In genomic region chr6:85418059-85418458, GRCh38 we compare ENCODE assay signal across 17 cellular contexts. TPM values are rescaled to one million over a fixed set of nuclear protein-coding genes. Genes with fewer than 3 reads are reported as not detected.
DNase-seq lines count a peak whose midpoint lies in the region; ATAC-seq, FAIRE-seq and TF ChIP-seq lines count a peak whose summit lies in the region.
"Had no signal": no experiment of that assay in that cellular context is flagged by ENCODE, and none has a peak within 500 bp of the region (broad histone marks: within the 10 kb centered on the region; RNA-seq: fewer than 3 reads in every experiment).

No MANE protein-coding gene starts in this region.

- no peak overlapping the region for H3K4me3 Mint-ChIP-seq in chondrocyte (ENCODE audit: unreplicated experiment)
- H3K4me3 Mint-ChIP-seq in memory B cell: no peak overlapping the region
- no peak overlapping the region for H3K4me3 Mint-ChIP-seq in natural killer cell treated with Interleukin-12 subunit alpha and Interleukin-12 subunit beta and Interleukin-15 and Interleukin-18, amount 100 ng/mL, for 72 hours
- H3K4me3 Mint-ChIP-seq: activated CD4-positive, alpha-beta T cell treated with anti-CD3 and anti-CD28 coated beads for 36 hours; natural killer cell; T-helper 17 cell had no signal

- H3K4me1 Mint-ChIP-seq in chondrocyte (ENCODE audit: low read depth) (peaks cover 55% of the 10 kb centered on the region), memory B cell (peaks cover 35% of the 10 kb centered on the region)
- H3K4me1 Mint-ChIP-seq in natural killer cell treated with Interleukin-12 subunit alpha and Interleukin-12 subunit beta and Interleukin-15 and Interleukin-18, amount 100 ng/mL, for 72 hours (ENCODE audit: low read depth in 2 of 2): peaks cover 0 to 5% of the 10 kb centered on the region in 2 donors

- H3K27me3 Mint-ChIP-seq in chondrocyte (ENCODE audit: low read depth): no peaks in the 10 kb centered on the region
- peaks cover 3% of the 10 kb centered on the region for H3K27me3 Mint-ChIP-seq in memory B cell
- H3K27me3 Mint-ChIP-seq in natural killer cell treated with Interleukin-12 subunit alpha and Interleukin-12 subunit beta and Interleukin-15 and Interleukin-18, amount 100 ng/mL, for 72 hours: peaks cover 17 to 42% of the 10 kb centered on the region in 2 donors
- H3K27me3 Mint-ChIP-seq: activated CD4-positive, alpha-beta T cell treated with anti-CD3 and anti-CD28 coated beads for 36 hours had no signal

- peaks cover 16% of the 10 kb centered on the region; the same call in 2 of the 3 replicates for H3K4me1 ChIP-seq in A549
- H3K4me1 ChIP-seq: right lobe of liver had no signal

- no peak for TF ChIP-seq EP300 in A549 (IDR thresholded peaks at IDR 0.05)

- WGBS in A549 (ENCODE audit: missing lambda C conversion rate): 94% methylated on average over 2 of the region's 2 CpGs

- H3K9me3 Mint-ChIP-seq in chondrocyte (ENCODE audit: low read depth) (no peaks in the 10 kb centered on the region), memory B cell (peaks cover 3% of the 10 kb centered on the region)
- H3K9me3 Mint-ChIP-seq in natural killer cell treated with Interleukin-12 subunit alpha and Interleukin-12 subunit beta and Interleukin-15 and Interleukin-18, amount 100 ng/mL, for 72 hours: no peaks in the 10 kb centered on the region
- H3K9me3 Mint-ChIP-seq: natural killer cell had no signal

- CTCF ChIA-PET in A549 (lab: Yijun Ruan, JAX): no interaction called here

- TF ChIP-seq POLR2A in A549 (IDR thresholded peaks at IDR 0.05; ENCODE audit: low read length): no peak

- H3K9me3 ChIP-seq in A549: no peaks in the 10 kb centered on the region
- H3K9me3 ChIP-seq: right lobe of liver had no signal

- no peak for FAIRE-seq in A549 (lab: Jason Lieb, UNC)
- FAIRE-seq: A204.1 had no signal

- peak overlapping the region; percentile 9 for H3K27ac Mint-ChIP-seq in chondrocyte (ENCODE audit: unreplicated experiment)
- H3K27ac Mint-ChIP-seq in memory B cell: peak overlapping the region; percentile 81
- H3K27ac Mint-ChIP-seq in natural killer cell treated with Interleukin-12 subunit alpha and Interleukin-12 subunit beta and Interleukin-15 and Interleukin-18, amount 100 ng/mL, for 72 hours: no peak overlapping the region
- H3K27ac Mint-ChIP-seq: activated CD4-positive, alpha-beta T cell treated with anti-CD3 and anti-CD28 coated beads for 36 hours; T-helper 17 cell had no signal

- H3K27ac ChIP-seq in A549: peak overlapping the region; percentile 32 to 34; a peak in 2 of 6 replicates
- H3K27ac ChIP-seq: right lobe of liver had no signal

- intact Hi-C loops in left ventricle myocardium superior (cut with micrococcal nuclease): no loop called here

- H3K4me2 ChIP-seq in A549: no peak overlapping the region

- TF ChIP-seq CTCF in A549 (IDR thresholded peaks at IDR 0.05): no peak
- no peak for TF ChIP-seq CTCF in chondrocyte (IDR thresholded peaks at IDR 0.05)

- ATAC-seq in A549: no peak
- no peak for ATAC-seq in memory B cell (ENCODE audit: low read depth)
- no peak for ATAC-seq in natural killer cell treated with Interleukin-12 subunit alpha and Interleukin-12 subunit beta and Interleukin-15 and Interleukin-18, amount 100 ng/mL, for 72 hours
- no peak for ATAC-seq in left ventricle myocardium superior
- ATAC-seq: activated CD4-positive, alpha-beta T cell treated with anti-CD3 and anti-CD28 coated beads for 36 hours; natural killer cell; Panc1; right lobe of liver; T-helper 17 cell had no signal

- DNase-seq in A549 (ENCODE audit: low read depth in 1 of 2, low spot score in 1 of 2): no peak
- DNase-seq in HT1080 (ENCODE audit: low read depth): peak; percentile 75
- no peak for DNase-seq in chondrocyte (ENCODE audit: low spot score)
- DNase-seq in memory B cell (ENCODE audit: low spot score in 2 of 2): no peak
- DNase-seq in COR-L47 (lab: John Stamatoyannopoulos, UW): no peak
- DNase-seq in natural killer cell treated with Interleukin-12 subunit alpha and Interleukin-12 subunit beta and Interleukin-15 and Interleukin-18, amount 100 ng/mL, for 72 hours (ENCODE audit: low spot score): no peak
- DNase-seq in left ventricle myocardium superior: no peak
- no peak for DNase-seq in activated effector memory CD4-positive, alpha-beta T cell treated with Interleukin-2 at 50 U/mL for 16 hours
- DNase-seq: activated CD4-positive, alpha-beta T cell treated with anti-CD3 and anti-CD28 coated beads for 36 hours; activated T-cell treated with anti-CD3 and anti-CD28 coated beads, Interleukin-2, amount 50 U/mL, for 1 hour; natural killer cell; NCI-H1105 treated with DMSO at 0.1 percent for 48 hours; NCI-H446; right lobe of liver; T-helper 17 cell had no signal

- no peak for TF ChIP-seq RAD21 in A549 (conservative IDR thresholded peaks at IDR 0.05 in 1 of 2, IDR thresholded peaks at IDR 0.05 in 1 of 2)

- H3K36me3 Mint-ChIP-seq in chondrocyte (ENCODE audit: low read depth): no peaks in the 10 kb centered on the region
- H3K36me3 Mint-ChIP-seq in memory B cell: peaks cover 2% of the 10 kb centered on the region
- H3K36me3 Mint-ChIP-seq in natural killer cell treated with Interleukin-12 subunit alpha and Interleukin-12 subunit beta and Interleukin-15 and Interleukin-18, amount 100 ng/mL, for 72 hours: no peaks in the 10 kb centered on the region
- H3K36me3 Mint-ChIP-seq: natural killer cell had no signal

- H3K4me3 ChIP-seq in A549: no peak overlapping the region
- H3K4me3 ChIP-seq: right lobe of liver had no signal

- POLR2A ChIA-PET in A549 (lab: Yijun Ruan, JAX): no interaction called here

TF ChIP-seq in A549, 52 proteins besides CTCF, POLR2A, EP300 and RAD21:
- TF ChIP-seq ZC3H11A (IDR thresholded peaks at IDR 0.05) (no peak), MAFK (IDR thresholded peaks at IDR 0.05; ENCODE audit: partially characterized antibody) (no peak), CHD4 (IDR thresholded peaks at IDR 0.05; ENCODE audit: borderline replicate concordance) (no peak), HES2 (IDR thresholded peaks at IDR 0.05) (no peak), JUNB (IDR thresholded peaks at IDR 0.05) (no peak), FOSL2 (IDR thresholded peaks at IDR 0.05) (no peak), FOSL2 (CRISPR knock-in tag; IDR thresholded peaks at IDR 0.05) (no peak), NR3C1 (IDR thresholded peaks at IDR 0.05) (no peak)

RNA-seq across cellular contexts. Expression of gene NT5E, which starts 31.8 kb away (rescaled TPM):
- 54.8 and 61.0 TPM in 2 replicates for polyA plus RNA-seq in A549 (2011; rRNA removed)
- polyA plus RNA-seq in A549 (2012; cell fraction: cytosol; rRNA removed): 19.3 and 27.1 TPM in 2 replicates
- 18.2 and 40.2 TPM in 2 replicates for polyA plus RNA-seq in A549 (2012; cell fraction: nucleus; rRNA removed)
- 16.8 to 20.8 TPM (median 18.9 TPM) in 3 replicates for polyA plus RNA-seq in A549 (2017; fragmentation: RNase III; extraction: RNeasy Plus Mini Kit Qiagen cat#74134 plus additional on column Dnase treatment)
- polyA minus RNA-seq in A549 (2011; rRNA and poly(A)+ RNA removed): 34.8 and 36.1 TPM in 2 replicates
- 0.47 and 1.3 TPM in 2 replicates for total RNA-seq in HT1080 (2014; rRNA removed; shearing (Covaris generic))
- polyA plus RNA-seq in HT1080 (2015; cell fraction: cytosol; rRNA removed): 0.26 and 0.29 TPM in 2 replicates
- 0.99 and 1.3 TPM in 2 replicates for polyA plus RNA-seq in HT1080 (2015; cell fraction: nucleus; rRNA removed)
- 43.1 to 49.0 TPM (median 48.7 TPM) in 3 replicates for total RNA-seq in chondrocyte
- under 1 TPM in 1 of 2 donors, not detected in 1; 0.56 TPM for total RNA-seq in natural killer cell treated with Interleukin-12 subunit alpha and Interleukin-12 subunit beta and Interleukin-15 and Interleukin-18, amount 100 ng/mL, for 72 hours
- total RNA-seq in left ventricle myocardium superior: 6.0 TPM

Comparison
In these comparisons a context has a peak if more than half of its experiments do, and no peak if none do; other contexts are left out.
1. H3K27ac Mint-ChIP-seq: peak in chondrocyte (single experiment) and memory B cell (single experiment); none in natural killer cell treated with Interleukin-12 subunit alpha and Interleukin-12 subunit beta and Interleukin-15 and Interleukin-18, amount 100 ng/mL, for 72 hours (0 of 2).